9 cellular contexts compared by ENCODE assay signal in genomic region chr1:157490337-157491165, GRCh38.
DNase-seq lines count a peak whose midpoint lies in the region; ATAC-seq and TF ChIP-seq lines count a peak whose summit lies in the region.
"Had no signal": no experiment of that assay in that cellular context is flagged by ENCODE, and none has a peak within 500 bp of the region (broad histone marks: within the 10 kb centered on the region; RNA-seq: fewer than 3 reads in every experiment).

No MANE protein-coding gene starts in this region.

- no peak overlapping the region for H3K4me3 ChIP-seq in breast epithelium
- H3K4me3 ChIP-seq: BLaER1 had no signal

- TF ChIP-seq POLR2A in breast epithelium (IDR thresholded peaks at IDR 0.05) = no peak

- H3K4me1 Mint-ChIP-seq in T-helper 17 cell = no peaks in the 10 kb centered on the region

- TF ChIP-seq CTCF in breast epithelium (IDR thresholded peaks at IDR 0.05) = peak in 2 of 3 donors; percentile 33 to 36

- H3K27me3 ChIP-seq in breast epithelium = no peaks in the 10 kb centered on the region
- H3K27me3 ChIP-seq: BLaER1 had no signal

- no peaks in the 10 kb centered on the region for H3K4me1 ChIP-seq in breast epithelium
- H3K4me1 ChIP-seq: BLaER1 had no signal

- no peak overlapping the region for H3K4me3 Mint-ChIP-seq in T-helper 17 cell

- H3K27me3 Mint-ChIP-seq in T-helper 17 cell = peaks cover 41% of the 10 kb centered on the region

- H3K36me3 Mint-ChIP-seq in T-helper 17 cell (ENCODE audit: low read depth) = peaks cover 3% of the 10 kb centered on the region

- DNase-seq in NCI-H1436 (lab: John Stamatoyannopoulos, UW) (peak; percentile 37), NCI-H1436 treated with DMSO at 0.1 percent for 48 hours (lab: John Stamatoyannopoulos, UW) (no peak), NCI-H1105 (lab: John Stamatoyannopoulos, UW) (peak; percentile 47), T-helper 17 cell (peak in 1 of 3 donors; percentile 35), breast epithelium (ENCODE audit: low spot score in 2 of 2) (peak; percentile 33 to 65), left lobe of liver (ENCODE audit: low spot score) (peak; percentile 69)
- DNase-seq in stimulated activated CD4-positive, alpha-beta T cell treated with anti-CD3 and anti-CD28 coated beads, TNF-alpha, amount 100 ng/mL, for 48 hours (ENCODE audit: low read depth in 3 of 3) = peak; percentile 33 to 55 (median 42)

- intact Hi-C loops in breast epithelium (cut with DNase I; ENCODE audit: low total_unique reads) = loop anchor here (10.0 kb wide), 1 partner anchor 306 kb away; no protein-coding TSS in a partner anchor

- H3K27ac ChIP-seq in breast epithelium = no peak overlapping the region
- H3K27ac ChIP-seq: BLaER1 had no signal

- ATAC-seq in T-helper 17 cell = peak; percentile 30
- ATAC-seq in left lobe of liver = peak; percentile 86
- ATAC-seq in GM21619 (IDR thresholded peaks at IDR 0.05; ENCODE audit: unreplicated experiment) = no peak

- H3K36me3 ChIP-seq in breast epithelium = no peaks in the 10 kb centered on the region
- H3K36me3 ChIP-seq: BLaER1 had no signal

- H3K9me3 ChIP-seq in T-helper 17 cell (ENCODE audit: control insufficient read depth, low read length, poor library complexity, severe bottlenecking) = no peaks in the 10 kb centered on the region
- H3K9me3 ChIP-seq in breast epithelium = no peaks in the 10 kb centered on the region
- H3K9me3 ChIP-seq: BLaER1 had no signal

- no peak overlapping the region for H3K27ac Mint-ChIP-seq in T-helper 17 cell
